25 cellular contexts compared by ENCODE assay signal in the genomic region with DNA sequence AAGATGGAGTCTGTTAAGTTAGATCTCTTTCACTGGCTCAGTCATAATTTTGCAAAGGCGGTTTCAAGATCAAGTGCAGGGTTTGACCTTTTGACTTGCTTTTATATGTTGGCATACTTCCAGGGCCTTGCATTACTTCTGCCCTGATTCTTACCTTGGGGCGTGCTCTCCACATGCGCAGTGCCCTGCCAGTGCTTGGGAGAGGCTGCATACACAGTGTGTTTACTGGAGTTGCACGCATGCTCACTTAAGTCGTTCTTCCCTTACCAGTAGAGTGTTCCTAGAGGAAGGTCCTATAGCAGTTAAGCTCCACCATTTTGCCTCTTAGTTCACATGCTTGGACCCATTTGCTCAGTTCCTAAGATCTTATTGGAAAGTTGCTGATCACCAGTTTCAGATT. TPM values are rescaled to one million over a fixed set of nuclear protein-coding genes. Genes with fewer than 3 reads are reported as not detected.
A peak's percentile ranks its signal among the peaks of the same experiment; 100 is the strongest.
DNase-seq lines count a peak whose midpoint lies in the region; ATAC-seq and TF ChIP-seq lines count a peak whose summit lies in the region.
"Had no signal": no experiment of that assay in that cellular context is flagged by ENCODE, and none has a peak within 500 bp of the region (broad histone marks: within the 10 kb centered on the region; RNA-seq: fewer than 3 reads in every experiment).

No MANE protein-coding gene starts in this region.

- no peaks in the 10 kb centered on the region for H3K9me3 Mint-ChIP-seq in stimulated activated naive CD8-positive, alpha-beta T cell treated with anti-CD3 and anti-CD28 coated beads, Interleukin-15, amount 100 ng/mL, for 72 hours
- H3K9me3 Mint-ChIP-seq: activated CD4-positive, alpha-beta memory T cell treated with anti-CD3 and anti-CD28 coated beads for 36 hours; activated T-cell treated with anti-CD3 and anti-CD28 coated beads, Interleukin-2, amount 50 U/mL, for 24 hours; dendritic cell treated with granulocyte-macrophage colony-stimulating factor and Interleukin-4, amounts not matched to agents 40 ng/mL and 50 ng/mL, for 4 days; memory B cell; nephron progenitor cell; T-helper 1 cell treated with Interleukin-12 subunit alpha and Interleukin-12 subunit beta and Interleukin-4 antibody, amounts not matched to agents 30 μg/mL and 1 μg/mL, for 36 hours had no signal

- no peak overlapping the region for H3K27ac Mint-ChIP-seq in stimulated activated naive CD8-positive, alpha-beta T cell treated with anti-CD3 and anti-CD28 coated beads, Interleukin-15, amount 100 ng/mL, for 72 hours
- H3K27ac Mint-ChIP-seq: activated CD4-positive, alpha-beta memory T cell treated with anti-CD3 and anti-CD28 coated beads for 36 hours; dendritic cell treated with granulocyte-macrophage colony-stimulating factor and Interleukin-4, amounts not matched to agents 40 ng/mL and 50 ng/mL, for 4 days; nephron progenitor cell; T-helper 1 cell treated with Interleukin-12 subunit alpha and Interleukin-12 subunit beta and Interleukin-4 antibody, amounts not matched to agents 30 μg/mL and 1 μg/mL, for 36 hours had no signal

- no peaks in the 10 kb centered on the region for H3F3A ChIP-seq in OCI-LY1 (ENCODE audit: insufficient read depth, low read length)

- 94% methylated on average over 5 of the region's 5 CpGs for WGBS in esophagus muscularis mucosa
- 94 to 95% methylated on average over 5 of the region's 5 CpGs for WGBS in body of pancreas, 2 donors

- H3K27me3 Mint-ChIP-seq in stimulated activated naive CD8-positive, alpha-beta T cell treated with anti-CD3 and anti-CD28 coated beads, Interleukin-15, amount 100 ng/mL, for 72 hours: no peaks in the 10 kb centered on the region
- H3K27me3 Mint-ChIP-seq: activated CD4-positive, alpha-beta memory T cell treated with anti-CD3 and anti-CD28 coated beads for 36 hours; activated T-cell treated with anti-CD3 and anti-CD28 coated beads, Interleukin-2, amount 50 U/mL, for 24 hours; dendritic cell treated with granulocyte-macrophage colony-stimulating factor and Interleukin-4, amounts not matched to agents 40 ng/mL and 50 ng/mL, for 4 days had no signal

- DNase-seq in activated CD4-positive, alpha-beta T cell treated with anti-CD3 and anti-CD28 coated beads for 48 hours: peak; percentile 35
- DNase-seq in activated CD4-positive, alpha-beta T cell treated with anti-CD3 and anti-CD28 coated beads, Interleukin-2, amount 50 U/mL, for 4 hours: no peak
- DNase-seq in esophagus muscularis mucosa (ENCODE audit: extremely low spot score) (peak; percentile 47), OCI-M1 (lab: John Stamatoyannopoulos, UW) (no peak), medulla oblongata (ENCODE audit: extremely low spot score) (no peak), body of pancreas (no peak)
- DNase-seq in stimulated activated naive CD8-positive, alpha-beta T cell treated with anti-CD3 and anti-CD28 coated beads, Interleukin-15, amount 100 ng/mL, for 72 hours: no peak
- DNase-seq: activated CD4-positive, alpha-beta memory T cell treated with anti-CD3 and anti-CD28 coated beads for 36 hours; activated T-cell treated with anti-CD3 and anti-CD28 coated beads, Interleukin-2, amount 50 U/mL, for 24 hours; foreskin fibroblast; hypothalamus; NCI-H187 treated with DMSO at 0.1 percent for 48 hours; NCI-H510A treated with DMSO at 0.1 percent for 48 hours; nephron progenitor cell; SHP77 treated with DMSO at 0.1 percent for 48 hours; substantia nigra had no signal

- intact Hi-C loops in esophagus muscularis mucosa (cut with DNase I): no loop called here
- intact Hi-C loops in body of pancreas (cut with DNase I): no loop called here

- H3K4me1 ChIP-seq in OCI-LY1 (ENCODE audit: insufficient read depth, low read length, severe bottlenecking): peaks cover 100% of the 10 kb centered on the region
- H3K4me1 ChIP-seq in esophagus muscularis mucosa: peaks cover 6 to 12% (median 10%) of the 10 kb centered on the region in 4 donors
- peaks cover 28% of the 10 kb centered on the region for H3K4me1 ChIP-seq in body of pancreas

- peak overlapping the region; percentile 27 for H3K4me3 ChIP-seq in OCI-LY1 (ENCODE audit: low read depth, low read length, poor library complexity, severe bottlenecking)
- H3K4me3 ChIP-seq in esophagus muscularis mucosa: no peak overlapping the region
- no peak overlapping the region for H3K4me3 ChIP-seq in body of pancreas
- H3K4me3 ChIP-seq: breast epithelium had no signal

- H3K4me3 Mint-ChIP-seq in stimulated activated naive CD8-positive, alpha-beta T cell treated with anti-CD3 and anti-CD28 coated beads, Interleukin-15, amount 100 ng/mL, for 72 hours: peak overlapping the region; percentile 59
- H3K4me3 Mint-ChIP-seq: activated CD4-positive, alpha-beta memory T cell treated with anti-CD3 and anti-CD28 coated beads for 36 hours; activated T-cell treated with anti-CD3 and anti-CD28 coated beads, Interleukin-2, amount 50 U/mL, for 24 hours; dendritic cell treated with granulocyte-macrophage colony-stimulating factor and Interleukin-4, amounts not matched to agents 40 ng/mL and 50 ng/mL, for 4 days; memory B cell; nephron progenitor cell; T-helper 1 cell treated with Interleukin-12 subunit alpha and Interleukin-12 subunit beta and Interleukin-4 antibody, amounts not matched to agents 30 μg/mL and 1 μg/mL, for 36 hours had no signal

- TF ChIP-seq CTCF in OCI-LY1 (IDR thresholded peaks at IDR 0.05; ENCODE audit: low read length): no peak
- no peak for TF ChIP-seq CTCF in esophagus muscularis mucosa (IDR thresholded peaks at IDR 0.05)
- TF ChIP-seq CTCF in body of pancreas (IDR thresholded peaks at IDR 0.05): no peak

- TF ChIP-seq POLR2A in esophagus muscularis mucosa (IDR thresholded peaks at IDR 0.05; ENCODE audit: low read depth): no peak
- no peak for TF ChIP-seq POLR2A in body of pancreas (IDR thresholded peaks at IDR 0.05)

- no peak overlapping the region for H2AFZ ChIP-seq in OCI-LY1 (ENCODE audit: low read length)

- H3K36me3 ChIP-seq in OCI-LY1 (ENCODE audit: insufficient read depth, low read length) (no peaks in the 10 kb centered on the region), esophagus muscularis mucosa (no peaks in the 10 kb centered on the region), body of pancreas (replicated peaks in 1 of 2; ENCODE audit: insufficient read depth in 1 of 2, low read depth in 2 of 2) (no peaks in the 10 kb centered on the region)
- H3K36me3 ChIP-seq: breast epithelium had no signal

- H3K27ac ChIP-seq in OCI-LY1 (ENCODE audit: low read depth, low read length, poor library complexity, severe bottlenecking) (peak overlapping the region; percentile 99), esophagus muscularis mucosa (replicated peaks in 1 of 4) (no peak overlapping the region), body of pancreas (no peak overlapping the region)
- H3K27ac ChIP-seq: breast epithelium, C4-2B, HL-60 had no signal

- no peak for ATAC-seq in stimulated activated naive CD8-positive, alpha-beta T cell treated with anti-CD3 and anti-CD28 coated beads, Interleukin-15, amount 100 ng/mL, for 72 hours
- ATAC-seq in body of pancreas: no peak
- ATAC-seq: HCT116 had no signal

- H3K9me3 ChIP-seq in OCI-LY1 (ENCODE audit: low read length): no peaks in the 10 kb centered on the region
- H3K9me3 ChIP-seq in esophagus muscularis mucosa: no peaks in the 10 kb centered on the region
- H3K9me3 ChIP-seq in body of pancreas: no peaks in the 10 kb centered on the region
- H3K9me3 ChIP-seq: breast epithelium had no signal

- peak overlapping the region; percentile 56 for H3K9ac ChIP-seq in OCI-LY1 (ENCODE audit: low read length)

- peak overlapping the region; percentile 59 for H3K4me2 ChIP-seq in OCI-LY1 (ENCODE audit: low read length)

- no peaks in the 10 kb centered on the region for H3K27me3 ChIP-seq in OCI-LY1 (ENCODE audit: insufficient read depth, low read length)
- H3K27me3 ChIP-seq in esophagus muscularis mucosa: no peaks in the 10 kb centered on the region
- no peaks in the 10 kb centered on the region for H3K27me3 ChIP-seq in body of pancreas
- H3K27me3 ChIP-seq: breast epithelium had no signal

- no peak for TF ChIP-seq EP300 in esophagus muscularis mucosa (IDR thresholded peaks at IDR 0.05)

- no peaks in the 10 kb centered on the region for H3K79me2 ChIP-seq in OCI-LY1 (ENCODE audit: insufficient read depth, low read length)

- H3K9me2 ChIP-seq in OCI-LY1 (ENCODE audit: low read depth, low read length): no peaks in the 10 kb centered on the region

- H3K4me1 Mint-ChIP-seq in stimulated activated naive CD8-positive, alpha-beta T cell treated with anti-CD3 and anti-CD28 coated beads, Interleukin-15, amount 100 ng/mL, for 72 hours: peaks cover 93% of the 10 kb centered on the region

- no peaks in the 10 kb centered on the region for H4K20me1 ChIP-seq in OCI-LY1 (ENCODE audit: insufficient read depth, low read length)

RNA-seq across cellular contexts. Expression of gene TMEM123, which starts 21.0 kb away (rescaled TPM):
- 100 to 1,000 TPM in 1 of 4 donors, 10 to 100 TPM in 3; 82.7 to 116 (median 88.8) TPM for total RNA-seq in esophagus muscularis mucosa
- total RNA-seq in body of pancreas: 10 to 100 TPM; 40.2 to 82.5 TPM

RNA-seq across cellular contexts. Expression of gene MMP7, which starts 57.0 kb away (rescaled TPM):
- total RNA-seq in esophagus muscularis mucosa (not detected), body of pancreas (100 to 1,000 TPM in 1 of 2 donors, 10 to 100 TPM in 1; 54.5 to 105 TPM)
- total RNA-seq: activated CD4-positive, alpha-beta memory T cell treated with anti-CD3 and anti-CD28 coated beads for 36 hours; posterior vena cava had no signal

Comparison
In these comparisons a context has a peak if more than half of its experiments do, and no peak if none do; other contexts are left out.
1. DNase-seq: peak in activated CD4-positive, alpha-beta T cell treated with anti-CD3 and anti-CD28 coated beads for 48 hours (single experiment) and esophagus muscularis mucosa (single experiment); none in activated CD4-positive, alpha-beta T cell treated with anti-CD3 and anti-CD28 coated beads, Interleukin-2, amount 50 U/mL, for 4 hours (0 of 2), stimulated activated naive CD8-positive, alpha-beta T cell treated with anti-CD3 and anti-CD28 coated beads, Interleukin-15, amount 100 ng/mL, for 72 hours (0 of 2), OCI-M1 (single experiment), medulla oblongata (single experiment) and body of pancreas (0 of 4).
2. RNA of gene MMP7, which starts 57.0 kb away (total RNA-seq): 54.5 to 105 TPM in body of pancreas; not detected in esophagus muscularis mucosa; every median in the first group is over 10 times any median in the second.